In the genomic region with DNA sequence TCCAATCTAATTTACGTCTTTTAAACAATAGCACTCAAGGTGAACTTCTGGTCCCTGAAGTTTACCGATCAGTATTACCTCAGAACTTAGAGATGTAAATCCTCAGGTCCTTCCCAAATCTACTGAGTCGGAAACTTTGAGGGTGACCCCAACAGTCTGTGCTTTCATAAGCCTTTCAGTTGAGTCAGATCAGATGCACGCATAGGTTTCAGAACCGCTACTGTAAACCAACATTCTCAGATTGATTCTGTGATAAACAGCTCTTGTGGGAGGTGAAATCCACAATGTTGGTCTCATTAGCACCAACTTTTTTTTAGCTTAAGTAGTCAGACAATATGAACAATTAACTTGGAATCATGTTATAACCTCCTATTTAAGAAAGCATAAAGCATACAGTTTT, we compare ENCODE assay signal across 12 cellular contexts.
DNase-seq lines count a peak whose midpoint lies in the region; ATAC-seq, FAIRE-seq and TF ChIP-seq lines count a peak whose summit lies in the region.
"Had no signal": no experiment of that assay in that cellular context is flagged by ENCODE, and none has a peak within 500 bp of the region (broad histone marks: within the 10 kb centered on the region; RNA-seq: fewer than 3 reads in every experiment).

No MANE protein-coding gene starts in this region.

- H3K4me3 ChIP-seq in KMS-11 (IDR thresholded peaks at IDR 0.05; ENCODE audit: insufficient read depth, low read depth, low read length) (no peak overlapping the region), choroid plexus epithelial cell (ENCODE audit: low read depth, low read length) (no peak overlapping the region), aorta (ENCODE audit: low read length in 2 of 2) (no peak overlapping the region)

- no peak for FAIRE-seq in frontal cortex (lab: Jason Lieb, UNC)
- FAIRE-seq: bronchial epithelial cell had no signal

- H3K27ac ChIP-seq in KMS-11 (no peak overlapping the region), aorta (ENCODE audit: low read depth in 1 of 2, low read length in 2 of 2) (no peak overlapping the region)

- intact Hi-C loops in aorta (cut with DNase I): no loop called here

- no peaks in the 10 kb centered on the region for H4K20me1 ChIP-seq in KMS-11 (ENCODE audit: insufficient read depth)

- WGBS in aorta, 2 donors: 94 to 95% methylated on average over 5 of the region's 5 CpGs

- H3K9ac ChIP-seq in KMS-11: no peak overlapping the region

- no peaks in the 10 kb centered on the region for H3K9me3 ChIP-seq in aorta (ENCODE audit: control insufficient read depth, low read length)

- ATAC-seq in GM18858 (IDR thresholded peaks at IDR 0.05; ENCODE audit: unreplicated experiment): peak; percentile 51
- ATAC-seq in GM21529 (IDR thresholded peaks at IDR 0.05; ENCODE audit: unreplicated experiment): peak; percentile 69
- no peak for ATAC-seq in aorta (ENCODE audit: low FRiP score)

- no peak overlapping the region for H2AFZ ChIP-seq in KMS-11 (ENCODE audit: low read depth)

- no peaks in the 10 kb centered on the region for H3K79me2 ChIP-seq in KMS-11 (ENCODE audit: insufficient read depth, low read depth)

- H3K4me2 ChIP-seq in KMS-11: peak overlapping the region; percentile 85

- H3K36me3 ChIP-seq in KMS-11 (ENCODE audit: insufficient read depth): no peaks in the 10 kb centered on the region
- no peaks in the 10 kb centered on the region for H3K36me3 ChIP-seq in aorta (ENCODE audit: control insufficient read depth in 1 of 2, insufficient read depth in 2 of 2, low read length in 1 of 2)

- peaks cover 50% of the 10 kb centered on the region for H3K4me1 ChIP-seq in KMS-11 (ENCODE audit: low read depth, poor library complexity, severe bottlenecking)
- no peaks in the 10 kb centered on the region for H3K4me1 ChIP-seq in aorta (ENCODE audit: control insufficient read depth in 1 of 2, insufficient read depth in 2 of 2, low read length in 2 of 2)

- H3K27me3 ChIP-seq in KMS-11 (ENCODE audit: insufficient read depth, low read depth) (peaks cover 37% of the 10 kb centered on the region), aorta (ENCODE audit: control insufficient read depth in 1 of 2, insufficient read depth in 2 of 2, low read length in 1 of 2) (no peaks in the 10 kb centered on the region)

- DNase-seq in choroid plexus epithelial cell (ENCODE audit: low read depth) (peak; percentile 44), NCI-H146 treated with DMSO at 0.1 percent for 48 hours (lab: John Stamatoyannopoulos, UW; ENCODE audit: unreplicated experiment) (no peak), frontal cortex (ENCODE audit: low spot score in 2 of 2) (no peak), aorta (no peak)
- DNase-seq: CD8-positive, alpha-beta memory T cell; mammary epithelial cell; NCI-H1436 treated with DMSO at 0.1 percent for 48 hours; NK-92 treated with Interleukin-12 subunit alpha and Interleukin-12 subunit beta, amount 100 ng/mL, for 24 hours had no signal

- TF ChIP-seq CTCF in KMS-11 (conservative IDR thresholded peaks at IDR 0.05; ENCODE audit: low read depth, low read length) (no peak), choroid plexus epithelial cell (conservative IDR thresholded peaks at IDR 0.05; ENCODE audit: low read depth, low read length) (no peak)
